ENCODE assay signal across 32 cellular contexts in genomic region chr20:19958923-19959322, GRCh38.
"Had no signal": no experiment of that assay in that cellular context is flagged by ENCODE, and none has a peak within 500 bp of the region (broad histone marks: within the 10 kb centered on the region; RNA-seq: fewer than 3 reads in every experiment).

No MANE protein-coding gene starts in this region.

- H3K4me3 ChIP-seq: adrenal gland, body of pancreas, colonic mucosa, heart left ventricle, pancreas, prostate gland, right atrium auricular region, stomach, suprapubic skin, tibial artery had no signal

- H3K36me3 Mint-ChIP-seq: activated CD4-positive, alpha-beta memory T cell treated with anti-CD3 and anti-CD28 coated beads for 36 hours; activated naive CD8-positive, alpha-beta T cell treated with anti-CD3 and anti-CD28 coated beads for 36 hours; naive thymus-derived CD8-positive, alpha-beta T cell had no signal

- H3K27ac ChIP-seq: adrenal gland, body of pancreas, colonic mucosa, foreskin keratinocyte, heart left ventricle, pancreas, prostate gland, right atrium auricular region, stomach, suprapubic skin, tibial artery, WERI-Rb-1 had no signal

- H3K9me3 ChIP-seq: adrenal gland, body of pancreas, colonic mucosa, heart left ventricle, pancreas, prostate gland, right atrium auricular region, stomach, suprapubic skin, tibial artery had no signal

- H3K9me3 Mint-ChIP-seq: activated CD4-positive, alpha-beta memory T cell treated with anti-CD3 and anti-CD28 coated beads for 36 hours; activated CD4-positive, alpha-beta T cell treated with anti-CD3 and anti-CD28 coated beads, Interleukin-2, amount 10 ng/mL, durations not matched to agents 24 days and 14 days; activated naive CD4-positive, alpha-beta T cell treated with anti-CD3 and anti-CD28 coated beads for 36 hours; activated naive CD8-positive, alpha-beta T cell treated with anti-CD3 and anti-CD28 coated beads for 36 hours; activated T-helper 1 cell treated with anti-CD3 and anti-CD28 coated beads, Interleukin-12 subunit alpha, Interleukin-12 subunit beta, Interleukin-2, Interleukin-4 antibody, amounts not matched to agents 30 ng/mL and 10 ng/mL and 1 ng/mL, durations not matched to agents 14 hours and 24 hours and 36 hours; endodermal cell; naive thymus-derived CD8-positive, alpha-beta T cell; neural crest cell; stimulated activated naive B cell treated with anti-CD40 and anti-IgM and Interleukin-4, amounts not matched to agents 10 μg/mL and 1 μg/mL and 100 μg/mL, for 72 hours had no signal

- DNase-seq: activated CD4-positive, alpha-beta memory T cell treated with anti-CD3 and anti-CD28 coated beads for 36 hours; activated CD4-positive, alpha-beta T cell treated with anti-CD3 and anti-CD28 coated beads, Interleukin-2, amount 10 ng/mL, durations not matched to agents 24 days and 14 days; activated CD4-positive, CD25-positive, alpha-beta regulatory T cell treated with anti-CD3 and anti-CD28 coated beads, Interleukin-2, amount 50 U/mL, for 72 hours; activated CD8-positive, alpha-beta memory T cell treated with anti-CD3 and anti-CD28 coated beads, Interleukin-2, amount 50 U/mL, for 4 hours; activated effector memory CD4-positive, alpha-beta T cell treated with anti-CD3 and anti-CD28 coated beads, Interleukin-2, amount 50 U/mL, for 16 hours; activated naive CD4-positive, alpha-beta T cell treated with anti-CD3 and anti-CD28 coated beads for 36 hours; activated naive CD8-positive, alpha-beta T cell treated with anti-CD3 and anti-CD28 coated beads for 36 hours; activated T-cell treated with anti-CD3 and anti-CD28 coated beads, Interleukin-2, amount 50 U/mL, for 1 hour; adrenal gland; aorta; body of pancreas; colonic mucosa; endodermal cell; heart left ventricle; hypothalamus; left cardiac atrium; midbrain; naive thymus-derived CD8-positive, alpha-beta T cell; nucleus accumbens; pancreas; stimulated activated CD4-positive, alpha-beta T cell treated with anti-CD3 and anti-CD28 coated beads, Interleukin-15, amount 100 ng/mL, for 24 hours; stimulated activated CD4-positive, alpha-beta T cell treated with anti-CD3 and anti-CD28 coated beads, Interleukin-2, amount 100 ng/mL, for 24 hours; stimulated activated naive B cell treated with anti-CD40 and anti-IgM and Interleukin-4, amounts not matched to agents 10 μg/mL and 1 μg/mL and 100 μg/mL, for 72 hours; stomach; tibial artery; WERI-Rb-1 had no signal

- H3K4me1 Mint-ChIP-seq: activated CD4-positive, alpha-beta T cell treated with anti-CD3 and anti-CD28 coated beads, Interleukin-2, amount 10 ng/mL, durations not matched to agents 24 days and 14 days; activated naive CD8-positive, alpha-beta T cell treated with anti-CD3 and anti-CD28 coated beads for 36 hours; neural crest cell had no signal

- H3K36me3 ChIP-seq: prostate gland, WERI-Rb-1 had no signal

- H3K27ac Mint-ChIP-seq: activated CD4-positive, alpha-beta memory T cell treated with anti-CD3 and anti-CD28 coated beads for 36 hours; activated CD4-positive, alpha-beta T cell treated with anti-CD3 and anti-CD28 coated beads, Interleukin-2, amount 10 ng/mL, durations not matched to agents 24 days and 14 days; activated naive CD4-positive, alpha-beta T cell treated with anti-CD3 and anti-CD28 coated beads for 36 hours; activated naive CD8-positive, alpha-beta T cell treated with anti-CD3 and anti-CD28 coated beads for 36 hours; activated T-helper 1 cell treated with anti-CD3 and anti-CD28 coated beads, Interleukin-12 subunit alpha, Interleukin-12 subunit beta, Interleukin-2, Interleukin-4 antibody, amounts not matched to agents 30 ng/mL and 10 ng/mL and 1 ng/mL, durations not matched to agents 14 hours and 24 hours and 36 hours; endodermal cell; naive thymus-derived CD8-positive, alpha-beta T cell; stimulated activated naive B cell treated with anti-CD40 and anti-IgM and Interleukin-4, amounts not matched to agents 10 μg/mL and 1 μg/mL and 100 μg/mL, for 72 hours had no signal

- ATAC-seq: body of pancreas; heart left ventricle; left cardiac atrium; naive thymus-derived CD8-positive, alpha-beta T cell; pancreas; stimulated activated naive B cell treated with anti-CD40 and anti-IgM and Interleukin-4, amounts not matched to agents 10 μg/mL and 1 μg/mL and 100 μg/mL, for 72 hours had no signal

- H3K27me3 Mint-ChIP-seq: activated CD4-positive, alpha-beta memory T cell treated with anti-CD3 and anti-CD28 coated beads for 36 hours; activated CD4-positive, alpha-beta T cell treated with anti-CD3 and anti-CD28 coated beads, Interleukin-2, amount 10 ng/mL, durations not matched to agents 24 days and 14 days; activated naive CD8-positive, alpha-beta T cell treated with anti-CD3 and anti-CD28 coated beads for 36 hours; stimulated activated naive B cell treated with anti-CD40 and anti-IgM and Interleukin-4, amounts not matched to agents 10 μg/mL and 1 μg/mL and 100 μg/mL, for 72 hours had no signal

- H3K4me1 ChIP-seq: colonic mucosa, tibial artery had no signal

- H3K27me3 ChIP-seq: adrenal gland, body of pancreas, colonic mucosa, foreskin keratinocyte, heart left ventricle, pancreas, right atrium auricular region, stomach, suprapubic skin, tibial artery had no signal

- H3K4me3 Mint-ChIP-seq: activated CD4-positive, alpha-beta memory T cell treated with anti-CD3 and anti-CD28 coated beads for 36 hours; activated CD4-positive, alpha-beta T cell treated with anti-CD3 and anti-CD28 coated beads, Interleukin-2, amount 10 ng/mL, durations not matched to agents 24 days and 14 days; activated naive CD4-positive, alpha-beta T cell treated with anti-CD3 and anti-CD28 coated beads for 36 hours; activated naive CD8-positive, alpha-beta T cell treated with anti-CD3 and anti-CD28 coated beads for 36 hours; activated T-helper 1 cell treated with anti-CD3 and anti-CD28 coated beads, Interleukin-12 subunit alpha, Interleukin-12 subunit beta, Interleukin-2, Interleukin-4 antibody, amounts not matched to agents 30 ng/mL and 10 ng/mL and 1 ng/mL, durations not matched to agents 14 hours and 24 hours and 36 hours; endodermal cell; naive thymus-derived CD8-positive, alpha-beta T cell; neural crest cell; stimulated activated naive B cell treated with anti-CD40 and anti-IgM and Interleukin-4, amounts not matched to agents 10 μg/mL and 1 μg/mL and 100 μg/mL, for 72 hours had no signal
